ENCODE assay signal across 8 cellular contexts in genomic region chr20:37543828-37544227, GRCh38. TPM values are rescaled to one million over a fixed set of nuclear protein-coding genes. Genes with fewer than 3 reads are reported as not detected.
DNase-seq lines count a peak whose midpoint lies in the region; ATAC-seq and TF ChIP-seq lines count a peak whose summit lies in the region.

No MANE protein-coding gene starts in this region.

- no peak for DNase-seq in AG09319 (ENCODE audit: extremely low read depth, low read depth)
- DNase-seq in SKM-1 (lab: John Stamatoyannopoulos, UW; ENCODE audit: unreplicated experiment) = peak; percentile 15
- peak; percentile 43 for DNase-seq in fibroblast of villous mesenchyme (ENCODE audit: low read depth)
- DNase-seq in activated CD4-positive, CD25-positive, alpha-beta regulatory T cell treated with anti-CD3 and anti-CD28 coated beads, Interleukin-2, amount 50 U/mL, for 72 hours = no peak
- no peak for DNase-seq in NCI-H187 (lab: John Stamatoyannopoulos, UW)
- no peak for DNase-seq in middle frontal gyrus (ENCODE audit: extremely low spot score, low spot score)

- H3K4me3 ChIP-seq in HEK293 (ENCODE audit: low read depth, low read length) (no peak overlapping the region), fibroblast of villous mesenchyme (ENCODE audit: low read depth, low read length) (no peak overlapping the region)

- TF ChIP-seq CTCF in AG09319 (IDR thresholded peaks at IDR 0.05; ENCODE audit: low read depth, low read length) (peak; percentile 42), HEK293 (tag by site-specific recombination; IDR thresholded peaks at IDR 0.05) (no peak), fibroblast of villous mesenchyme (IDR thresholded peaks at IDR 0.05; ENCODE audit: insufficient read depth, low read depth, low read length) (peak; percentile 55)

- H3K36me3 ChIP-seq in HEK293 (ENCODE audit: control insufficient read depth in 2 of 2, insufficient read depth in 1 of 2, low read length in 2 of 2) = no peaks in the 10 kb centered on the region

- CTCF ChIA-PET in HEK293 (lab: Yijun Ruan, JAX) = interaction anchor here (0.6 kb wide), 2 partner anchors 159 to 443 kb away, joined by 4 read pairs; no protein-coding TSS in a partner anchor

- no peaks in the 10 kb centered on the region for H3K4me1 ChIP-seq in HEK293 (ENCODE audit: control insufficient read depth, insufficient read depth, low read length)

- H3K27ac ChIP-seq in HEK293 (ENCODE audit: extremely low read depth, low read depth, low read length) = no peak overlapping the region

- no peak for ATAC-seq in GM18873 (IDR thresholded peaks at IDR 0.05; ENCODE audit: low FRiP score, unreplicated experiment)

- no peaks in the 10 kb centered on the region for H3K9me3 ChIP-seq in HEK293 (ENCODE audit: control insufficient read depth, insufficient read depth, low read depth, low read length)

- POLR2A ChIA-PET in HEK293 (lab: Yijun Ruan, JAX) = no interaction called here

TF ChIP-seq in HEK293, 187 proteins besides CTCF, POLR2A, EP300 and RAD21:
- TF ChIP-seq ZNF24 (tag by site-specific recombination; IDR thresholded peaks at IDR 0.05) (no peak), MYNN (tag by site-specific recombination; IDR thresholded peaks at IDR 0.05; ENCODE audit: borderline replicate concordance) (no peak), ZNF654 (tag by site-specific recombination; IDR thresholded peaks at IDR 0.05; ENCODE audit: low read depth) (peak; percentile 13; the same call in 1 of the 2 replicates)

RNA-seq across cellular contexts. Expression of gene BLCAP, which starts 16.2 kb away (rescaled TPM):
- total RNA-seq in fibroblast of villous mesenchyme = 37.7 and 55.7 TPM in 2 replicates

RNA-seq across cellular contexts. Expression of gene NNAT, which starts 22.8 kb away (rescaled TPM):
- 1.3 and 1.6 TPM in 2 replicates for total RNA-seq in fibroblast of villous mesenchyme

Comparison
In these comparisons a context has a peak if more than half of its experiments do, and no peak if none do; other contexts are left out.
1. DNase-seq: peak in SKM-1 (single experiment) and fibroblast of villous mesenchyme (single experiment); none in AG09319 (single experiment), activated CD4-positive, CD25-positive, alpha-beta regulatory T cell treated with anti-CD3 and anti-CD28 coated beads, Interleukin-2, amount 50 U/mL, for 72 hours (single experiment), NCI-H187 (0 of 2) and middle frontal gyrus (single experiment).